ENCODE assay signal across 22 cellular contexts in genomic region chr10:76052798-76053473, GRCh38.
"Had no signal": no experiment of that assay in that cellular context is flagged by ENCODE, and none has a peak within 500 bp of the region (broad histone marks: within the 10 kb centered on the region; RNA-seq: fewer than 3 reads in every experiment).

No MANE protein-coding gene starts in this region.

- DNase-seq: cortex of kidney; dorsolateral prefrontal cortex; effector CD8-positive, alpha-beta T cell; heart right ventricle; islet precursor cell; left lung; lower lobe of right lung; midbrain; psoas muscle; retina; spleen; stimulated activated CD4-positive, alpha-beta T cell treated with anti-CD3 and anti-CD28 coated beads, Interleukin-15, amount 100 ng/mL, for 24 hours; stimulated activated CD4-positive, alpha-beta T cell treated with anti-CD3 and anti-CD28 coated beads, Interleukin-1b, Interleukin-23, amount 100 ng/mL, for 48 hours; stimulated activated CD4-positive, alpha-beta T cell treated with anti-CD3 and anti-CD28 coated beads, Interleukin-4, amount 100 ng/mL, for 4 hours; stimulated activated naive B cell treated with anti-CD40 and anti-IgM and Interleukin-4, amounts not matched to agents 10 μg/mL and 1 μg/mL and 100 μg/mL, for 72 hours; stimulated activated naive CD8-positive, alpha-beta T cell treated with anti-CD3 and anti-CD28 coated beads, Interleukin-15, amount 100 ng/mL, for 72 hours; transverse colon had no signal

- H3K4me3 ChIP-seq: dorsolateral prefrontal cortex, heart right ventricle, left lung, lower lobe of right lung, psoas muscle, spleen, thoracic aorta, transverse colon had no signal

- H3K27me3 Mint-ChIP-seq: stimulated activated naive B cell treated with anti-CD40 and anti-IgM and Interleukin-4, amounts not matched to agents 10 μg/mL and 1 μg/mL and 100 μg/mL, for 72 hours; stimulated activated naive CD8-positive, alpha-beta T cell treated with anti-CD3 and anti-CD28 coated beads, Interleukin-15, amount 100 ng/mL, for 72 hours had no signal

- H3K9me3 ChIP-seq: psoas muscle, thoracic aorta had no signal

- H3K27ac Mint-ChIP-seq: memory B cell; natural killer cell treated with Interleukin-12 subunit alpha and Interleukin-12 subunit beta and Interleukin-15 and Interleukin-18, amount 100 ng/mL, for 72 hours; stimulated activated naive B cell treated with anti-CD40 and anti-IgM and Interleukin-4, amounts not matched to agents 10 μg/mL and 1 μg/mL and 100 μg/mL, for 72 hours; stimulated activated naive CD8-positive, alpha-beta T cell treated with anti-CD3 and anti-CD28 coated beads, Interleukin-15, amount 100 ng/mL, for 72 hours had no signal

- H3K36me3 ChIP-seq: heart right ventricle, left lung, lower lobe of right lung, neutrophil, spleen, thoracic aorta, transverse colon had no signal

- H3K27ac ChIP-seq: dorsolateral prefrontal cortex, heart right ventricle, left lung, lower lobe of right lung, neutrophil, psoas muscle, spleen, thoracic aorta, transverse colon had no signal

- H3K36me3 Mint-ChIP-seq: memory B cell; natural killer cell treated with Interleukin-12 subunit alpha and Interleukin-12 subunit beta and Interleukin-15 and Interleukin-18, amount 100 ng/mL, for 72 hours; stimulated activated naive B cell treated with anti-CD40 and anti-IgM and Interleukin-4, amounts not matched to agents 10 μg/mL and 1 μg/mL and 100 μg/mL, for 72 hours had no signal

- H3K4me1 ChIP-seq: lower lobe of right lung, psoas muscle, spleen had no signal

- H3K27me3 ChIP-seq: heart right ventricle, left lung, neutrophil, spleen, transverse colon had no signal

- H3K4me1 Mint-ChIP-seq: memory B cell; stimulated activated naive B cell treated with anti-CD40 and anti-IgM and Interleukin-4, amounts not matched to agents 10 μg/mL and 1 μg/mL and 100 μg/mL, for 72 hours; stimulated activated naive CD8-positive, alpha-beta T cell treated with anti-CD3 and anti-CD28 coated beads, Interleukin-15, amount 100 ng/mL, for 72 hours had no signal

- ATAC-seq: heart right ventricle; left lung; lower lobe of right lung; natural killer cell treated with Interleukin-12 subunit alpha and Interleukin-12 subunit beta and Interleukin-15 and Interleukin-18, amount 100 ng/mL, for 72 hours; psoas muscle; sciatic nerve; stimulated activated naive B cell treated with anti-CD40 and anti-IgM and Interleukin-4, amounts not matched to agents 10 μg/mL and 1 μg/mL and 100 μg/mL, for 72 hours; stimulated activated naive CD8-positive, alpha-beta T cell treated with anti-CD3 and anti-CD28 coated beads, Interleukin-15, amount 100 ng/mL, for 72 hours had no signal

- H3K4me3 Mint-ChIP-seq: memory B cell; natural killer cell treated with Interleukin-12 subunit alpha and Interleukin-12 subunit beta and Interleukin-15 and Interleukin-18, amount 100 ng/mL, for 72 hours; stimulated activated naive B cell treated with anti-CD40 and anti-IgM and Interleukin-4, amounts not matched to agents 10 μg/mL and 1 μg/mL and 100 μg/mL, for 72 hours; stimulated activated naive CD8-positive, alpha-beta T cell treated with anti-CD3 and anti-CD28 coated beads, Interleukin-15, amount 100 ng/mL, for 72 hours had no signal
